Comparison of ENCODE assay signal across 18 cellular contexts in genomic region chr4:182729527-182729926, GRCh38.
DNase-seq lines count a peak whose midpoint lies in the region; ATAC-seq and TF ChIP-seq lines count a peak whose summit lies in the region.
"Had no signal": no experiment of that assay in that cellular context is flagged by ENCODE, and none has a peak within 500 bp of the region (broad histone marks: within the 10 kb centered on the region; RNA-seq: fewer than 3 reads in every experiment).

No MANE protein-coding gene starts in this region.

- peaks cover 16% of the 10 kb centered on the region for H3K4me1 ChIP-seq in BE2C
- H3K4me1 ChIP-seq: BLaER1 had no signal

- TF ChIP-seq CTCF in BE2C (IDR thresholded peaks at IDR 0.05; ENCODE audit: low read depth, low read length) (no peak), glutamatergic neuron (IDR thresholded peaks at IDR 0.05; ENCODE audit: partially characterized antibody, unreplicated experiment) (no peak)

- H3K36me3 Mint-ChIP-seq in glutamatergic neuron (ENCODE audit: unreplicated experiment) = peaks cover 15% of the 10 kb centered on the region
- H3K36me3 Mint-ChIP-seq in activated CD4-positive, alpha-beta memory T cell treated with anti-CD3 and anti-CD28 coated beads, Interleukin-2, amount 10 ng/mL, durations not matched to agents 7 days and 5 days (ENCODE audit: low read depth) = no peaks in the 10 kb centered on the region
- H3K36me3 Mint-ChIP-seq: CD14-positive monocyte; CD4-positive, alpha-beta memory T cell had no signal

- H3K4me3 Mint-ChIP-seq in glutamatergic neuron (ENCODE audit: unreplicated experiment) = no peak overlapping the region
- no peak overlapping the region for H3K4me3 Mint-ChIP-seq in activated CD4-positive, alpha-beta memory T cell treated with anti-CD3 and anti-CD28 coated beads, Interleukin-2, amount 10 ng/mL, durations not matched to agents 7 days and 5 days
- H3K4me3 Mint-ChIP-seq: CD14-positive monocyte; CD4-positive, alpha-beta memory T cell; HFFc6; IgD-negative memory B cell had no signal

- CTCF ChIA-PET in activated CD4-positive, alpha-beta memory T cell treated with anti-CD3 and anti-CD28 coated beads, Interleukin-2, amount 10 ng/mL, durations not matched to agents 7 days and 5 days (lab: Charles Lee) = no interaction called here

- no peaks in the 10 kb centered on the region for H3K27me3 ChIP-seq in BE2C
- H3K27me3 ChIP-seq: BLaER1 had no signal

- H3K27me3 Mint-ChIP-seq in glutamatergic neuron (ENCODE audit: unreplicated experiment) = no peaks in the 10 kb centered on the region
- H3K27me3 Mint-ChIP-seq in activated CD4-positive, alpha-beta memory T cell treated with anti-CD3 and anti-CD28 coated beads, Interleukin-2, amount 10 ng/mL, durations not matched to agents 7 days and 5 days = peaks cover 2% of the 10 kb centered on the region
- H3K27me3 Mint-ChIP-seq: IgD-negative memory B cell had no signal

- no peak overlapping the region for H3K4me3 ChIP-seq in BE2C (ENCODE audit: low read depth, low read length)
- H3K4me3 ChIP-seq: BLaER1 had no signal

- POLR2A ChIA-PET in activated CD4-positive, alpha-beta memory T cell treated with anti-CD3 and anti-CD28 coated beads, Interleukin-2, amount 10 ng/mL, durations not matched to agents 7 days and 5 days (lab: Charles Lee) = no interaction called here

- no peaks in the 10 kb centered on the region for H3K9me3 Mint-ChIP-seq in glutamatergic neuron (ENCODE audit: unreplicated experiment)
- H3K9me3 Mint-ChIP-seq in activated CD4-positive, alpha-beta memory T cell treated with anti-CD3 and anti-CD28 coated beads, Interleukin-2, amount 10 ng/mL, durations not matched to agents 7 days and 5 days = no peaks in the 10 kb centered on the region
- H3K9me3 Mint-ChIP-seq: HFFc6, IgD-negative memory B cell had no signal

- ATAC-seq in HG02870 (IDR thresholded peaks at IDR 0.05; ENCODE audit: unreplicated experiment) = no peak
- ATAC-seq: HCT116, HepG2 had no signal

- no peaks in the 10 kb centered on the region for H3K9me3 ChIP-seq in BE2C
- H3K9me3 ChIP-seq: BLaER1 had no signal

- peak overlapping the region; percentile 18 for H3K27ac Mint-ChIP-seq in glutamatergic neuron (ENCODE audit: unreplicated experiment)
- H3K27ac Mint-ChIP-seq in activated CD4-positive, alpha-beta memory T cell treated with anti-CD3 and anti-CD28 coated beads, Interleukin-2, amount 10 ng/mL, durations not matched to agents 7 days and 5 days = no peak overlapping the region
- H3K27ac Mint-ChIP-seq: CD14-positive monocyte; CD4-positive, alpha-beta memory T cell; HFFc6; IgD-negative memory B cell had no signal

- H3K4me1 Mint-ChIP-seq in glutamatergic neuron (ENCODE audit: low read depth, unreplicated experiment) = peaks cover 4% of the 10 kb centered on the region
- H3K4me1 Mint-ChIP-seq in activated CD4-positive, alpha-beta memory T cell treated with anti-CD3 and anti-CD28 coated beads, Interleukin-2, amount 10 ng/mL, durations not matched to agents 7 days and 5 days = no peaks in the 10 kb centered on the region
- H3K4me1 Mint-ChIP-seq: CD14-positive monocyte; CD4-positive, alpha-beta memory T cell; IgD-negative memory B cell had no signal

- DNase-seq in BE2C (peak; percentile 37), SK-N-DZ (ENCODE audit: low spot score) (peak; percentile 94), glutamatergic neuron (no peak), D341Med (ENCODE audit: low spot score) (no peak)
- no peak for DNase-seq in activated CD4-positive, alpha-beta memory T cell treated with anti-CD3 and anti-CD28 coated beads, Interleukin-2, amount 10 ng/mL, durations not matched to agents 7 days and 5 days
- DNase-seq: AML-193; CD4-positive, alpha-beta memory T cell; DMS79 treated with DMSO at 0.1 percent for 48 hours; GF-D8; GOT3; H7; HFFc6 had no signal

- peaks cover 8% of the 10 kb centered on the region for H3K36me3 ChIP-seq in BE2C
- H3K36me3 ChIP-seq: BLaER1 had no signal

Comparison
In these comparisons a context has a peak if more than half of its experiments do, and no peak if none do; other contexts are left out.
1. DNase-seq: peak in BE2C (single experiment) and SK-N-DZ (single experiment); none in glutamatergic neuron (single experiment), activated CD4-positive, alpha-beta memory T cell treated with anti-CD3 and anti-CD28 coated beads, Interleukin-2, amount 10 ng/mL, durations not matched to agents 7 days and 5 days (single experiment) and D341Med (single experiment).